ENCODE assay signal across 1 cellular context in the genomic region with DNA sequence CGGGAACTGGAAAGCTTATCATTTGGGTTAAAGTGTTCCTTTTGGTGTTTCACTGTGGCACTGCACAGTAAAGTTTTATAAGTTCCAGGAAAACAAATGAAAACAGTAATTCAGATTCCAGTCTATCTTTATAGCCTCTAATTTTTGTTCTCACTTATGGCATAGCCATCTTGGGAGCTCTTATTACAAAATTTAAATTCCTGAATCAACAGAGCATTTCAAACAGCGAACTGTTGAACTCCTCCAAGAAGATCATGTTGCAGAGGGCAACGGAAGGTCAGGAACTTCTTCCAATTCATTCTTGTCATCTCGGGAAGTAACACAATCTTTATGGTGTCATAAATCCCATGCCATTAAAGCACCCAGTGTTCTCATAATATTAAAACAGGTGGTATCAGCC.
TF ChIP-seq lines count a peak whose summit lies in the region.

No MANE protein-coding gene starts in this region.

TF ChIP-seq in A549, 52 proteins besides CTCF, POLR2A, EP300 and RAD21 (continued from another document):
- TF ChIP-seq KDM5A (IDR thresholded peaks at IDR 0.05) (no peak), JUN (IDR thresholded peaks at IDR 0.05) (no peak), NFE2L2 (conservative IDR thresholded peaks at IDR 0.05; ENCODE audit: low read length) (no peak), EHF (CRISPR knock-in tag; IDR thresholded peaks at IDR 0.05) (no peak)
